In the genomic region with DNA sequence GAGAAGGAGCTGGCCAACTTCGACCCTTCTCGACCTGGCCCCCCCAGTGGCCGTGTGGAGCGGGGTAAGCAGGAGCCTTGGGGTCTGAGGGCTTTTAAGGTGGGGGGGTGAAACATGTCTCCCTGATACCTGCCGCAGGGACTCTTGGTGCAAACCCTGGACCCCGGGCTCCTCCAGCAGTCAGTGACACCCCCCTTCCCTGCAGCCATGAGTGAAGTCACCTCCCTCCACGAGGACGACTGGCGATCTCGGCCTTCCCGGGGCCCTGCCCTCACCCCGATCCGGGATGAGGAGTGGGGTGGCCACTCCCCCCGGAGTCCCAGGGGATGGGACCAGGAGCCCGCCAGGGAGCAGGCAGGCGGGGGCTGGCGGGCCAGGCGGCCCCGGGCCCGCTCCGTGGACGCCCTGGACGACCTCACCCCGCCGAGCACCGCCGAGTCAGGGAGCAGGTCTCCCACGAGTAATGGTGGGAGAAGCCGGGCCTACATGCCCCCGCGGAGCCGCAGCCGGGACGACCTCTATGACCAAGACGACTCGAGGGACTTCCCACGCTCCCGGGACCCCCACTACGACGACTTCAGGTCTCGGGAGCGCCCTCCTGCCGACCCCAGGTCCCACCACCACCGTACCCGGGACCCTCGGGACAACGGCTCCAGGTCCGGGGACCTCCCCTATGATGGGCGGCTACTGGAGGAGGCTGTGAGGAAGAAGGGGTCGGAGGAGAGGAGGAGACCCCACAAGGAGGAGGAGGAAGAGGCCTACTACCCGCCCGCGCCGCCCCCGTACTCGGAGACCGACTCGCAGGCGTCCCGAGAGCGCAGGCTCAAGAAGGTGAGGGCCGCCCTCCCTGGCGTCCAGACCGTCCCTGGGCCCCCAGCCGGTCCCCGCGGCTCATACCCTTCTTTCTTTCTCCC, we compare ENCODE assay signal across 1 cellular context.
TF ChIP-seq lines count a peak whose summit lies in the region.

No MANE protein-coding gene starts in this region.

TF ChIP-seq in HCT116, 20 proteins besides CTCF, POLR2A, EP300 and RAD21 (continued from another document):
- TF ChIP-seq ZBTB33 (IDR thresholded peaks at IDR 0.05; ENCODE audit: extremely low read depth, insufficient replicate concordance, low read length): no peak
- TF ChIP-seq ZNF274 (IDR thresholded peaks at IDR 0.05; ENCODE audit: low read depth, low read length): no peak
- TF ChIP-seq, protein P1, sequence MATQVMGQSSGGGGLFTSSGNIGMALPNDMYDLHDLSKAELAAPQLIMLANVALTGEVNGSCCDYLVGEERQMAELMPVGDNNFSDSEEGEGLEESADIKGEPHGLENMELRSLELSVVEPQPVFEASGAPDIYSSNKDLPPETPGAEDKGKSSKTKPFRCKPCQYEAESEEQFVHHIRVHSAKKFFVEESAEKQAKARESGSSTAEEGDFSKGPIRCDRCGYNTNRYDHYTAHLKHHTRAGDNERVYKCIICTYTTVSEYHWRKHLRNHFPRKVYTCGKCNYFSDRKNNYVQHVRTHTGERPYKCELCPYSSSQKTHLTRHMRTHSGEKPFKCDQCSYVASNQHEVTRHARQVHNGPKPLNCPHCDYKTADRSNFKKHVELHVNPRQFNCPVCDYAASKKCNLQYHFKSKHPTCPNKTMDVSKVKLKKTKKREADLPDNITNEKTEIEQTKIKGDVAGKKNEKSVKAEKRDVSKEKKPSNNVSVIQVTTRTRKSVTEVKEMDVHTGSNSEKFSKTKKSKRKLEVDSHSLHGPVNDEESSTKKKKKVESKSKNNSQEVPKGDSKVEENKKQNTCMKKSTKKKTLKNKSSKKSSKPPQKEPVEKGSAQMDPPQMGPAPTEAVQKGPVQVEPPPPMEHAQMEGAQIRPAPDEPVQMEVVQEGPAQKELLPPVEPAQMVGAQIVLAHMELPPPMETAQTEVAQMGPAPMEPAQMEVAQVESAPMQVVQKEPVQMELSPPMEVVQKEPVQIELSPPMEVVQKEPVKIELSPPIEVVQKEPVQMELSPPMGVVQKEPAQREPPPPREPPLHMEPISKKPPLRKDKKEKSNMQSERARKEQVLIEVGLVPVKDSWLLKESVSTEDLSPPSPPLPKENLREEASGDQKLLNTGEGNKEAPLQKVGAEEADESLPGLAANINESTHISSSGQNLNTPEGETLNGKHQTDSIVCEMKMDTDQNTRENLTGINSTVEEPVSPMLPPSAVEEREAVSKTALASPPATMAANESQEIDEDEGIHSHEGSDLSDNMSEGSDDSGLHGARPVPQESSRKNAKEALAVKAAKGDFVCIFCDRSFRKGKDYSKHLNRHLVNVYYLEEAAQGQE (IDR thresholded peaks at IDR 0.05; ENCODE audit: low read depth): no peak
- no peak for TF ChIP-seq SP1 (IDR thresholded peaks at IDR 0.05; ENCODE audit: low read depth)
- TF ChIP-seq EZH2phosphoT487 (IDR thresholded peaks at IDR 0.05; ENCODE audit: borderline replicate concordance): no peak
- no peak for TF ChIP-seq EZH2 (IDR thresholded peaks at IDR 0.05)
- 0 out of 2 replicates have a peak, but pooled peaks have one; percentile 10 for TF ChIP-seq SIN3A (IDR thresholded peaks at IDR 0.05; ENCODE audit: low read depth)
- TF ChIP-seq EGR1 (IDR thresholded peaks at IDR 0.05; ENCODE audit: low read depth): peak; percentile 66; the same call in 1 of the 2 replicates
- no peak for TF ChIP-seq FOSL1 (IDR thresholded peaks at IDR 0.05; ENCODE audit: low read depth)
TF ChIP-seq in HCT116: peak in this region for 3.
